ENCODE assay signal across 1 cellular context in the genomic region with DNA sequence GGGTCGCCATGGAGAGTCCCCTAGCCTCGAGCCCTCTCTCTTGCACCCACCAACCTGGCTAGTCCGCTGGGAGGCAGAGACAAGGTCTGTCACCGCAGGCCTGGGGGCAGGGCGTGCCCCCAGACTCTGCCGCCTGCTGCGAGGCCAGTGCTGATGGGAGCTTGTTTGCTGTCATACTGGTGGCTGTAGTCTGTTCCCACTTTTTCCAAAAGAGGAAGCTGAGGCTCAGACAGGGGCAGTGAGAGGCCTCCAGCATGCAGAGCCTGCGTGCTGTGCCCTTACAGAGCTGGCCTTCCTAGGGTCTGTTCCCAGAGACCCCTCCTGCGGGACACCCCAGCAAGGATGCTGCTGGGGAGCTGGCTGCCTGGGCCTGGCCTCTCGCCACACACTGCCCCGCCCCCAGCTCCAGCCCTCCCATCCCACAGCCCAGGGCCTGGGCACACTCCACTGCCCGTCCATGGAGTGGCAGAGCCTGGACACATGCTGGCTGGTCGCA.
TF ChIP-seq lines count a peak whose summit lies in the region.

No MANE protein-coding gene starts in this region.

TF ChIP-seq in GM12878, 131 proteins besides CTCF, POLR2A, EP300 and RAD21:
- TF ChIP-seq TBL1XR1 (IDR thresholded peaks at IDR 0.05; ENCODE audit: low read depth, low read length) (no peak), HCFC1 (IDR thresholded peaks at IDR 0.05; ENCODE audit: low read length) (no peak), GABPA (IDR thresholded peaks at IDR 0.05; ENCODE audit: low read depth) (no peak), TARDBP (IDR thresholded peaks at IDR 0.05; ENCODE audit: borderline replicate concordance) (no peak), SMAD5 (IDR thresholded peaks at IDR 0.05; ENCODE audit: low read depth) (no peak), PAX5 (IDR thresholded peaks at IDR 0.05; ENCODE audit: borderline replicate concordance, low read depth, low read length) (no peak)
- TF ChIP-seq, protein P1, sequence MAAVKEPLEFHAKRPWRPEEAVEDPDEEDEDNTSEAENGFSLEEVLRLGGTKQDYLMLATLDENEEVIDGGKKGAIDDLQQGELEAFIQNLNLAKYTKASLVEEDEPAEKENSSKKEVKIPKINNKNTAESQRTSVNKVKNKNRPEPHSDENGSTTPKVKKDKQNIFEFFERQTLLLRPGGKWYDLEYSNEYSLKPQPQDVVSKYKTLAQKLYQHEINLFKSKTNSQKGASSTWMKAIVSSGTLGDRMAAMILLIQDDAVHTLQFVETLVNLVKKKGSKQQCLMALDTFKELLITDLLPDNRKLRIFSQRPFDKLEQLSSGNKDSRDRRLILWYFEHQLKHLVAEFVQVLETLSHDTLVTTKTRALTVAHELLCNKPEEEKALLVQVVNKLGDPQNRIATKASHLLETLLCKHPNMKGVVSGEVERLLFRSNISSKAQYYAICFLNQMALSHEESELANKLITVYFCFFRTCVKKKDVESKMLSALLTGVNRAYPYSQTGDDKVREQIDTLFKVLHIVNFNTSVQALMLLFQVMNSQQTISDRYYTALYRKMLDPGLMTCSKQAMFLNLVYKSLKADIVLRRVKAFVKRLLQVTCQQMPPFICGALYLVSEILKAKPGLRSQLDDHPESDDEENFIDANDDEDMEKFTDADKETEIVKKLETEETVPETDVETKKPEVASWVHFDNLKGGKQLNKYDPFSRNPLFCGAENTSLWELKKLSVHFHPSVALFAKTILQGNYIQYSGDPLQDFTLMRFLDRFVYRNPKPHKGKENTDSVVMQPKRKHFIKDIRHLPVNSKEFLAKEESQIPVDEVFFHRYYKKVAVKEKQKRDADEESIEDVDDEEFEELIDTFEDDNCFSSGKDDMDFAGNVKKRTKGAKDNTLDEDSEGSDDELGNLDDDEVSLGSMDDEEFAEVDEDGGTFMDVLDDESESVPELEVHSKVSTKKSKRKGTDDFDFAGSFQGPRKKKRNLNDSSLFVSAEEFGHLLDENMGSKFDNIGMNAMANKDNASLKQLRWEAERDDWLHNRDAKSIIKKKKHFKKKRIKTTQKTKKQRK (IDR thresholded peaks at IDR 0.05; ENCODE audit: low read depth, low read length), result no peak
